In the genomic region with DNA sequence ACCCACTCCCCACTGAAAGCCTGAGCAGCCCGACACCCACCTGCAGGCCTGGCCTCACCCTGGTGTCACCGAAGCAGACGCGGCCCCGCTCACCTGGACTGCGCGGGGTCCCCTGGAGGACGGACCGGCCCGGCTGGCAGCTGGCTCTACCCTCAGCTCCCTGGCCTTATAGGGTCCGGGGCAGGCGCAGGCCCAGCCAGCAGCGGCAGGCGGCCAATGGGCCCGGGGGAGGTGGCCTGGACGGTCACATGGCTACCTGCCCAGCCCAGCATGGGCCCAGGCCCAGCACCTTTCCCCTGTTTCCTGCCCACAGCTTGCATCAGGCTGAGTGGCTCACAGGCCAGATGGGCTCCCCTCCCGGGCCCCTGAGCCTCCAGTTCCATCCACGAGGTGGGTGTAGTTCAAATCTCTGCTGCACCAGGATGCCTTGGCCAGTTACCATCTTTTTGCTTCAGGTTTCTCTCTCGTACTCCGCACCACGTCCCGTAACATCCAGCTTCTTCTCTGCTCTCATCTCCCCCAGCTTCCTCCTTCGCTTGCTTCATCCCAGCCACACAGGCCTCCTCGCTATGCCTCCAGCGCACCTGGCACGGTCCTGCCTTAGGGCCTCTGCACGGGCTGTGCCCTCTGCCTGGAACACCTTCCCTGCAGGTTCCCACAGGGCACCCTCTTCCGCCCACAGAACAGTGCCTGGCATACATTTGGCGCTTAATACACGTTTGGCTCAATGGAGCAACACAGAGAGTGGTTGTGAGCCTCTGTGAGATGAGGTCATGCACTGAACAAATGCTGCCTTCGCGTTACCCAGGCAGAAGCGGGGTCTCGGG, we compare ENCODE assay signal across 1 cellular context.
TF ChIP-seq lines count a peak whose summit lies in the region.

PLIN4 (minus strand) TSS at position 142 of the 827 bp plus-strand sequence. CDS start 214 bp downstream, outside the sequence.

TF ChIP-seq in HepG2, 621 proteins besides CTCF, POLR2A, EP300 and RAD21 (continued from another document and continues in another):
- TF ChIP-seq ARID4A (CRISPR knock-in tag; IDR thresholded peaks at IDR 0.05; ENCODE audit: borderline replicate concordance) (peak; percentile 29; the same call in 1 of the 2 replicates), ASH2L (IDR thresholded peaks at IDR 0.05; ENCODE audit: insufficient read length, low read depth, low read length) (no peak), GATA4 (IDR thresholded peaks at IDR 0.05; ENCODE audit: borderline replicate concordance, low read depth) (no peak), DNMT3B (CRISPR knock-in tag; conservative IDR thresholded peaks at IDR 0.05) (no peak), ZBTB37 (CRISPR knock-in tag; IDR thresholded peaks at IDR 0.05) (no peak), AFF4 (CRISPR knock-in tag; IDR thresholded peaks at IDR 0.05) (no peak), NKX3-1 (CRISPR knock-in tag; IDR thresholded peaks at IDR 0.05) (no peak), ZNF792 (CRISPR knock-in tag; IDR thresholded peaks at IDR 0.05) (no peak), RBM22 (optimal IDR thresholded peaks at IDR 0.05; ENCODE audit: low read length) (no peak), ELF4 (CRISPR knock-in tag; IDR thresholded peaks at IDR 0.05; ENCODE audit: borderline replicate concordance) (no peak), MEIS2 (CRISPR knock-in tag; IDR thresholded peaks at IDR 0.05) (no peak), ZBTB10 (CRISPR knock-in tag; IDR thresholded peaks at IDR 0.05; ENCODE audit: borderline replicate concordance) (no peak), CEBPG (CRISPR knock-in tag; IDR thresholded peaks at IDR 0.05) (peak; percentile 66), ZNF205 (CRISPR knock-in tag; IDR thresholded peaks at IDR 0.05) (no peak), ZNF770 (CRISPR knock-in tag; IDR thresholded peaks at IDR 0.05) (no peak), ZNF605 (CRISPR knock-in tag; IDR thresholded peaks at IDR 0.05) (no peak), ZNF143 (CRISPR knock-in tag; IDR thresholded peaks at IDR 0.05) (no peak), CREM (IDR thresholded peaks at IDR 0.05) (no peak), CREM (CRISPR knock-in tag; IDR thresholded peaks at IDR 0.05) (no peak), WIZ (CRISPR knock-in tag; IDR thresholded peaks at IDR 0.05) (no peak), SNAI1 (CRISPR knock-in tag; IDR thresholded peaks at IDR 0.05; ENCODE audit: borderline replicate concordance) (no peak), NPAS2 (CRISPR knock-in tag; IDR thresholded peaks at IDR 0.05; ENCODE audit: borderline replicate concordance) (no peak), ZNF274 (CRISPR knock-in tag; IDR thresholded peaks at IDR 0.05) (0 out of 2 replicates have a peak, but pooled peaks have one; percentile 4), ZNF616 (CRISPR knock-in tag; IDR thresholded peaks at IDR 0.05; ENCODE audit: low read depth) (0 out of 2 replicates have a peak, but pooled peaks have one; percentile 59), ZHX1 (CRISPR knock-in tag; IDR thresholded peaks at IDR 0.05; ENCODE audit: low read depth) (no peak), ZMYM3 (CRISPR knock-in tag; IDR thresholded peaks at IDR 0.05) (no peak; the same call in 1 of the 2 replicates), GPBP1L1 (CRISPR knock-in tag; IDR thresholded peaks at IDR 0.05) (no peak), YY1 (IDR thresholded peaks at IDR 0.05; ENCODE audit: insufficient read depth, insufficient replicate concordance, low read depth, low read length) (no peak), SP4 (CRISPR knock-in tag; IDR thresholded peaks at IDR 0.05) (no peak), ZMAT3 (CRISPR knock-in tag; conservative IDR thresholded peaks at IDR 0.05) (no peak), ZIK1 (CRISPR knock-in tag; IDR thresholded peaks at IDR 0.05; ENCODE audit: borderline replicate concordance, low read depth) (no peak), RXRB (CRISPR knock-in tag; IDR thresholded peaks at IDR 0.05; ENCODE audit: borderline replicate concordance) (peak; percentile 71; the same call in 1 of the 2 replicates)
- TF ChIP-seq, protein P1, sequence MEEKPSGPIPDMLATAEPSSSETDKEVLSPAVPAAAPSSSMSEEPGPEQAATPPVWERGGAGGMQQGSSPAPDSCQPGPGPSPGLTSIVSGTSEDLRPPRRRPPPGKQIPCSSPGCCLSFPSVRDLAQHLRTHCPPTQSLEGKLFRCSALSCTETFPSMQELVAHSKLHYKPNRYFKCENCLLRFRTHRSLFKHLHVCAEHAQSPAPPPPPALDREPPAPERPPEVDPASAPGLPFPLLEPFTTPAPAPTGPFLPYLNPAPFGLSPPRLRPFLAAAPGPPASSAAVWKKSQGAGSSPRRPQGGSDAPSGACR (CRISPR knock-in tag; IDR thresholded peaks at IDR 0.05), result no peak; the same call in 1 of the 2 replicates
- TF ChIP-seq, protein P2, sequence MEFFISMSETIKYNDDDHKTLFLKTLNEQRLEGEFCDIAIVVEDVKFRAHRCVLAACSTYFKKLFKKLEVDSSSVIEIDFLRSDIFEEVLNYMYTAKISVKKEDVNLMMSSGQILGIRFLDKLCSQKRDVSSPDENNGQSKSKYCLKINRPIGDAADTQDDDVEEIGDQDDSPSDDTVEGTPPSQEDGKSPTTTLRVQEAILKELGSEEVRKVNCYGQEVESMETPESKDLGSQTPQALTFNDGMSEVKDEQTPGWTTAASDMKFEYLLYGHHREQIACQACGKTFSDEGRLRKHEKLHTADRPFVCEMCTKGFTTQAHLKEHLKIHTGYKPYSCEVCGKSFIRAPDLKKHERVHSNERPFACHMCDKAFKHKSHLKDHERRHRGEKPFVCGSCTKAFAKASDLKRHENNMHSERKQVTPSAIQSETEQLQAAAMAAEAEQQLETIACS (CRISPR knock-in tag; IDR thresholded peaks at IDR 0.05), result no peak
